ENCODE assay signal across 10 cellular contexts in genomic region chrX:150934453-150934852, GRCh38. TPM values are rescaled to one million over a fixed set of nuclear protein-coding genes. Genes with fewer than 3 reads are reported as not detected.
DNase-seq lines count a peak whose midpoint lies in the region; ATAC-seq and TF ChIP-seq lines count a peak whose summit lies in the region.
"Had no signal": no experiment of that assay in that cellular context is flagged by ENCODE, and none has a peak within 500 bp of the region (broad histone marks: within the 10 kb centered on the region; RNA-seq: fewer than 3 reads in every experiment).

No MANE protein-coding gene starts in this region.

- no peaks in the 10 kb centered on the region for H3K79me2 ChIP-seq in OCI-LY7 (ENCODE audit: insufficient read depth, low read depth, low read length)

- H3K9me3 ChIP-seq in MG63 (no peaks in the 10 kb centered on the region), mucosa of descending colon (no peaks in the 10 kb centered on the region), OCI-LY7 (ENCODE audit: low read length) (no peaks in the 10 kb centered on the region)

- intact Hi-C loops in mucosa of descending colon (cut with DNase I, micrococcal nuclease) (no loop called here), OCI-LY7 (cut with micrococcal nuclease; ENCODE audit: unreplicated experiment) (no loop called here)

- H4K20me1 ChIP-seq in OCI-LY7 (ENCODE audit: insufficient read depth, low read length), result no peaks in the 10 kb centered on the region

- H3K4me1 Mint-ChIP-seq in brain, result peaks cover 21% of the 10 kb centered on the region
- H3K4me1 Mint-ChIP-seq in activated T-cell treated with anti-CD3 and anti-CD28 coated beads, Interleukin-2, amount 50 U/mL, for 72 hours (ENCODE audit: low read depth), result no peaks in the 10 kb centered on the region

- no peak overlapping the region for H2AFZ ChIP-seq in OCI-LY7 (ENCODE audit: low read length)

- DNase-seq in Daoy (ENCODE audit: low read depth) (peak; percentile 29), MG63 (peak; percentile 66), mucosa of descending colon (no peak), OCI-LY7 (ENCODE audit: low spot score) (no peak)
- no peak for DNase-seq in activated T-cell treated with anti-CD3 and anti-CD28 coated beads, Interleukin-2, amount 50 U/mL, for 72 hours
- DNase-seq: activated CD8-positive, alpha-beta memory T cell treated with anti-CD3 and anti-CD28 coated beads, Interleukin-2, amount 50 U/mL, for 4 hours had no signal

- TF ChIP-seq CTCF in brain (conservative IDR thresholded peaks at IDR 0.05) (no peak), mucosa of descending colon (IDR thresholded peaks at IDR 0.05) (no peak), OCI-LY7 (conservative IDR thresholded peaks at IDR 0.05; ENCODE audit: low read length) (no peak)

- ATAC-seq in mucosa of descending colon (peak; percentile 49), HG02763 (IDR thresholded peaks at IDR 0.05; ENCODE audit: unreplicated experiment) (no peak), GM21381 (IDR thresholded peaks at IDR 0.05; ENCODE audit: unreplicated experiment) (no peak)
- ATAC-seq in activated T-cell treated with anti-CD3 and anti-CD28 coated beads, Interleukin-2, amount 50 U/mL, for 72 hours (replicated peaks in 1 of 2), result no peak

- H3K27ac Mint-ChIP-seq in brain, result peak overlapping the region in 4 of 5 experiments; percentile 6 to 71 (median 36)
- H3K27ac Mint-ChIP-seq in activated T-cell treated with anti-CD3 and anti-CD28 coated beads, Interleukin-2, amount 50 U/mL, for 72 hours, result no peak overlapping the region

- H3K4me3 Mint-ChIP-seq in brain, result peak overlapping the region in 1 of 5 experiments; percentile 0
- no peak overlapping the region for H3K4me3 Mint-ChIP-seq in activated T-cell treated with anti-CD3 and anti-CD28 coated beads, Interleukin-2, amount 50 U/mL, for 72 hours

- H3K9me2 ChIP-seq in OCI-LY7 (ENCODE audit: insufficient read depth, low read length), result no peaks in the 10 kb centered on the region

- H3K4me3 ChIP-seq in MG63 (no peak overlapping the region), mucosa of descending colon (no peak overlapping the region), OCI-LY7 (ENCODE audit: low read depth, low read length, poor library complexity, severe bottlenecking) (no peak overlapping the region)
- H3K4me3 ChIP-seq: lung had no signal

- no TSS peak for BruUV-seq in OCI-LY7 (replicated peaks; lab: Mats Ljungman, UMichigan)

- H3K36me3 Mint-ChIP-seq in brain, result no peaks in the 10 kb centered on the region
- H3K36me3 Mint-ChIP-seq in activated T-cell treated with anti-CD3 and anti-CD28 coated beads, Interleukin-2, amount 50 U/mL, for 72 hours (ENCODE audit: insufficient read depth in 2 of 2), result peaks cover 0 to 3% of the 10 kb centered on the region in 2 donors

- CTCF ChIA-PET in OCI-LY7 (lab: Charles Lee; ENCODE audit: unreplicated experiment), result no interaction called here

- peaks cover 5% of the 10 kb centered on the region for H3K27me3 Mint-ChIP-seq in brain
- peaks cover 28% of the 10 kb centered on the region for H3K27me3 Mint-ChIP-seq in activated T-cell treated with anti-CD3 and anti-CD28 coated beads, Interleukin-2, amount 50 U/mL, for 72 hours (ENCODE audit: low read depth)

- POLR2A ChIA-PET in OCI-LY7 (lab: Charles Lee), result no interaction called here

- H3K9me3 Mint-ChIP-seq in brain, result peaks cover 0 to 22% (median 4%) of the 10 kb centered on the region in 5 experiments
- peaks cover 0 to 4% of the 10 kb centered on the region in 2 donors for H3K9me3 Mint-ChIP-seq in activated T-cell treated with anti-CD3 and anti-CD28 coated beads, Interleukin-2, amount 50 U/mL, for 72 hours

- H3K36me3 ChIP-seq in MG63, result no peaks in the 10 kb centered on the region
- H3K36me3 ChIP-seq in mucosa of descending colon (ENCODE audit: low read depth), result no peaks in the 10 kb centered on the region
- H3K36me3 ChIP-seq in OCI-LY7 (ENCODE audit: insufficient read depth, low read length), result no peaks in the 10 kb centered on the region

- H3K27me3 ChIP-seq in MG63, result no peaks in the 10 kb centered on the region

- H3K4me1 ChIP-seq in mucosa of descending colon (ENCODE audit: low read depth), result no peaks in the 10 kb centered on the region
- H3K4me1 ChIP-seq in OCI-LY7 (ENCODE audit: insufficient read depth, low read length, poor library complexity, severe bottlenecking), result no peaks in the 10 kb centered on the region

- H3K27ac ChIP-seq in OCI-LY7 (ENCODE audit: low read depth, low read length, poor library complexity, severe bottlenecking), result no peak overlapping the region

- H3K4me2 ChIP-seq in OCI-LY7 (ENCODE audit: low read length), result no peak overlapping the region

RNA-seq across cellular contexts. Expression of gene CD99L2, which starts 36.0 kb away (rescaled TPM):
- 15.8 and 17.7 TPM in 2 replicates for total RNA-seq in Daoy (2014; rRNA removed; shearing (Covaris generic))
- total RNA-seq in MG63 (2014; rRNA removed; shearing (Covaris generic); ENCODE audit: low replicate concordance), result 39.1 and 54.7 TPM in 2 replicates
- 94.5 TPM for polyA plus RNA-seq in brain (ENCODE audit: insufficient read depth, low read depth, low replicate concordance)
- 10 to 100 TPM; 12.3 to 48.0 (median 15.6) TPM for total RNA-seq in mucosa of descending colon
- total RNA-seq in OCI-LY7 (2014; rRNA removed; shearing (Covaris generic)), result 5.6 and 5.9 TPM in 2 replicates
- 12.3 and 13.8 TPM in 2 replicates for total RNA-seq in OCI-LY7 (2022)
- total RNA-seq in activated T-cell treated with anti-CD3 and anti-CD28 coated beads, Interleukin-2, amount 50 U/mL, for 72 hours, result 10 to 100 TPM; 12.4 to 18.3 TPM

RNA-seq across cellular contexts. Expression of gene HMGB3, which starts 48.7 kb away (rescaled TPM):
- total RNA-seq in Daoy (2014; rRNA removed; shearing (Covaris generic)), result 105 and 239 TPM in 2 replicates
- total RNA-seq in MG63 (2014; rRNA removed; shearing (Covaris generic); ENCODE audit: low replicate concordance), result 7.0 and 11.8 TPM in 2 replicates
- polyA plus RNA-seq in brain (ENCODE audit: insufficient read depth, low read depth, low replicate concordance), result 143 TPM
- 10 to 100 TPM in 2 of 3 donors, 1 to 10 TPM in 1; 9.8 to 51.2 (median 29.1) TPM for total RNA-seq in mucosa of descending colon
- 28.3 and 53.6 TPM in 2 replicates for total RNA-seq in OCI-LY7 (2014; rRNA removed; shearing (Covaris generic))
- total RNA-seq in OCI-LY7 (2022), result 94.3 and 111 TPM in 2 replicates
- 10 to 100 TPM; 22.8 to 28.1 TPM for total RNA-seq in activated T-cell treated with anti-CD3 and anti-CD28 coated beads, Interleukin-2, amount 50 U/mL, for 72 hours

Comparison
In these comparisons a context has a peak if more than half of its experiments do, and no peak if none do; other contexts are left out.
1. DNase-seq: peak in Daoy (single experiment) and MG63 (single experiment); none in mucosa of descending colon (0 of 3), OCI-LY7 (single experiment) and activated T-cell treated with anti-CD3 and anti-CD28 coated beads, Interleukin-2, amount 50 U/mL, for 72 hours (0 of 2).